ENCODE assay signal across 9 cellular contexts in the genomic region with DNA sequence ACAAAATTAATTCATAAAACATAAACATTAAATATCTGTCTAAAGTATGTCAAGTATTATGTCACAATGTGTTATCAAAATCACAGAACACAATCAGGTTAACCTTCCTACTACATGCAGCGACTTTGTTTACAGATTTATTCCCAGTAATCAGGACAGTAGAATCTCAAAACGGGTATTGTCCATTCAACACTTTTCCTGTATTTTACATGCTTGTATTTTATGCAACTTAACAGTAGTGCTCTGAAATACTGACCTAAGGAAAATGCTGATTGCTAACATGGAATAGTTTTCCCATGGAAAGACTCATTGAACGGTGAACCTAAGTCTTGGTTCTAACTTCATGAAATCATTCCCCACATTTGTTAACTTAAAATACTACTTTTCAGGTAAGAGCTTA. TPM values are rescaled to one million over a fixed set of nuclear protein-coding genes. Genes with fewer than 3 reads are reported as not detected.
DNase-seq lines count a peak whose midpoint lies in the region.
"Had no signal": no experiment of that assay in that cellular context is flagged by ENCODE, and none has a peak within 500 bp of the region (broad histone marks: within the 10 kb centered on the region; RNA-seq: fewer than 3 reads in every experiment).

No MANE protein-coding gene starts in this region.

- no peaks in the 10 kb centered on the region for H3K27me3 Mint-ChIP-seq in CD4-positive, alpha-beta memory T cell

- peaks cover 52% of the 10 kb centered on the region for H3K4me1 ChIP-seq in CD4-positive, alpha-beta memory T cell (ENCODE audit: insufficient read depth, low read length)
- H3K4me1 ChIP-seq in NT2/D1 (ENCODE audit: insufficient read depth, insufficient read length) (no peaks in the 10 kb centered on the region), endocrine pancreas (ENCODE audit: control insufficient read depth, insufficient read depth, low read length) (peaks cover 24% of the 10 kb centered on the region), neuron (ENCODE audit: insufficient read depth, low read length) (peaks cover 7% of the 10 kb centered on the region)

- no peaks in the 10 kb centered on the region for H3K9me3 ChIP-seq in CD4-positive, alpha-beta memory T cell (ENCODE audit: control insufficient read depth in 1 of 2, low read length in 2 of 2)
- H3K9me3 ChIP-seq in NT2/D1 (ENCODE audit: insufficient read depth, low read length), result no peaks in the 10 kb centered on the region
- H3K9me3 ChIP-seq in endocrine pancreas (ENCODE audit: control insufficient read depth, low read length), result no peaks in the 10 kb centered on the region
- H3K9me3 ChIP-seq in neuron (ENCODE audit: low read length), result no peaks in the 10 kb centered on the region

- H2AFZ ChIP-seq in neuron (ENCODE audit: low read depth, low read length), result no peak overlapping the region

- H3K27ac Mint-ChIP-seq in CD4-positive, alpha-beta memory T cell, result peak overlapping the region; percentile 32 to 98 (median 69)

- H3K27me3 ChIP-seq in CD4-positive, alpha-beta memory T cell (ENCODE audit: insufficient read depth, low read length), result no peaks in the 10 kb centered on the region
- H3K27me3 ChIP-seq in NT2/D1 (ENCODE audit: insufficient read depth, insufficient read length), result no peaks in the 10 kb centered on the region
- no peaks in the 10 kb centered on the region for H3K27me3 ChIP-seq in endocrine pancreas (ENCODE audit: control insufficient read depth, insufficient read depth, low read length)
- no peaks in the 10 kb centered on the region for H3K27me3 ChIP-seq in neuron (ENCODE audit: insufficient read depth, low read length)

- CTCF ChIA-PET in CD4-positive, alpha-beta memory T cell (lab: Charles Lee; ENCODE audit: partially characterized antibody), result interaction anchor here (1.1 to 1.7 kb wide), 6 partner anchors 9 to 72 kb away, joined by 3 to 4 read pairs (median 3); no protein-coding TSS in a partner anchor

- H3K9me3 Mint-ChIP-seq in CD4-positive, alpha-beta memory T cell, result no peaks in the 10 kb centered on the region

- H3K9ac ChIP-seq in NT2/D1 (ENCODE audit: insufficient read length, low read depth), result peak overlapping the region; percentile 100
- H3K9ac ChIP-seq in endocrine pancreas (ENCODE audit: control insufficient read depth, insufficient read depth, low read length), result no peak overlapping the region

- POLR2A ChIA-PET in CD4-positive, alpha-beta memory T cell (lab: Charles Lee; ENCODE audit: partially characterized antibody), result interaction anchor here (1.2 to 4.1 kb wide), 4 partner anchors 9 to 257 kb away, joined by 6 to 27 read pairs (median 15); a partner anchor contains a TSS

- H3K4me1 Mint-ChIP-seq in CD4-positive, alpha-beta memory T cell, result peaks cover 35 to 78% (median 48%) of the 10 kb centered on the region in 4 donors

- H3K27ac ChIP-seq in CD4-positive, alpha-beta memory T cell (ENCODE audit: low read depth, low read length), result peak overlapping the region; percentile 88

- peak overlapping the region; percentile 87 to 91 for H3K4me3 ChIP-seq in CD4-positive, alpha-beta memory T cell (ENCODE audit: low read length in 2 of 2)
- H3K4me3 ChIP-seq in NT2/D1 (ENCODE audit: insufficient read length, low read depth) (peak overlapping the region; percentile 96), endocrine pancreas (ENCODE audit: control insufficient read depth, insufficient read depth, low read length) (peak overlapping the region; percentile 76), neuron (ENCODE audit: low read length) (peak overlapping the region; percentile 95)

- no peak for DNase-seq in CD4-positive, alpha-beta memory T cell
- no peak for DNase-seq in NT2/D1 (ENCODE audit: low read depth, low spot score)
- DNase-seq in DMS 273 (lab: John Stamatoyannopoulos, UW; ENCODE audit: unreplicated experiment), result no peak
- no peak for DNase-seq in HUDEP-2 (lab: John Stamatoyannopoulos, UW; ENCODE audit: unreplicated experiment in 76 of 76)
- no peak for DNase-seq in SIG-M5 treated with dmso at 0.1 percent for 504 hours (lab: John Stamatoyannopoulos, UW; ENCODE audit: unreplicated experiment)
- no peak for DNase-seq in NCI-H1694 treated with DMSO at 0.1 percent for 48 hours (lab: John Stamatoyannopoulos, UW)
- DNase-seq: NCI-H1436 treated with DMSO at 0.1 percent for 48 hours had no signal

- H3K4me3 Mint-ChIP-seq in CD4-positive, alpha-beta memory T cell, result peak overlapping the region; percentile 92 to 99 (median 95)

- intact Hi-C loops in CD4-positive, alpha-beta memory T cell (cut with micrococcal nuclease), result loop anchor here (10.0 kb wide), 1 partner anchor 283 kb away; no protein-coding TSS in a partner anchor

- H3K36me3 ChIP-seq in CD4-positive, alpha-beta memory T cell (ENCODE audit: insufficient read depth, low read length), result peaks cover 27% of the 10 kb centered on the region
- H3K36me3 ChIP-seq in NT2/D1 (ENCODE audit: insufficient read depth, insufficient read length, low read length) (peaks cover 66% of the 10 kb centered on the region), endocrine pancreas (ENCODE audit: control insufficient read depth, insufficient read depth, low read length) (peaks cover 7% of the 10 kb centered on the region), neuron (ENCODE audit: insufficient read depth, low read length) (peaks cover 38% of the 10 kb centered on the region)

- peaks cover 32 to 73% of the 10 kb centered on the region in 2 donors for H3K36me3 Mint-ChIP-seq in CD4-positive, alpha-beta memory T cell

RNA-seq across cellular contexts. Expression of a gene that starts 2.3 kb away (rescaled TPM):
- 100 to 1,000 TPM; 148 to 154 TPM for total RNA-seq in CD4-positive, alpha-beta memory T cell
- polyA plus RNA-seq in CD4-positive, alpha-beta memory T cell, result 100 to 1,000 TPM in 1 of 2 donors, 10 to 100 TPM in 1; 94.9 to 125 TPM
